In the genomic region with DNA sequence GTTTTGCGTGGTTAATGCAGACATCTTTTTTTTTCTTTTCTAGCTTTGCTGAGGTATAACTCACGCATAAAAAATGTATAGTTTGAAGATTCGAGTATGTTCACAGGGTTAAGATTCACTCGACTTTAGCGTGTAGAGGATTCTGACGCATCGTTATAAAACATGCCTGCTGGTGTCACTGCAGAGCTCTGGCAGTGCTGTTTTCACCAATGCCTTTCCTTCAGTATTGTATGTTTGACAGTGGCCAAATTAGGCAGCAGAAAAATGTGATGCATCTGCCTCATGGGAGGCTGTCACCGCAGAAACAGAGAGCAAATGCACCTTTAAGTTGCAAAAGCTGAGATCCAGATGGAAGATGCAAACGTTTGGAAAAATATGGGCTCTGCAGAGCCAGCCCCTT, we compare ENCODE assay signal across 9 cellular contexts. TPM values are rescaled to one million over a fixed set of nuclear protein-coding genes. Genes with fewer than 3 reads are reported as not detected.
DNase-seq lines count a peak whose midpoint lies in the region; ATAC-seq and TF ChIP-seq lines count a peak whose summit lies in the region.
"Had no signal": no experiment of that assay in that cellular context is flagged by ENCODE, and none has a peak within 500 bp of the region (broad histone marks: within the 10 kb centered on the region; RNA-seq: fewer than 3 reads in every experiment).

No MANE protein-coding gene starts in this region.

- peaks cover 32% of the 10 kb centered on the region for H3K27me3 Mint-ChIP-seq in activated CD8-positive, alpha-beta T cell treated with anti-CD3 and anti-CD28 coated beads, Interleukin-2, amount 10 ng/mL, durations not matched to agents 7 days and 5 days (ENCODE audit: low read depth)

- no peaks in the 10 kb centered on the region for H3K27me3 ChIP-seq in kidney epithelial cell (ENCODE audit: control insufficient read depth, insufficient read depth, low read length)

- H3K4me3 ChIP-seq in kidney epithelial cell (ENCODE audit: low read depth, low read length): no peak overlapping the region

- H3K9me3 Mint-ChIP-seq in activated CD8-positive, alpha-beta T cell treated with anti-CD3 and anti-CD28 coated beads, Interleukin-2, amount 10 ng/mL, durations not matched to agents 7 days and 5 days (ENCODE audit: insufficient read depth): peaks cover 6% of the 10 kb centered on the region

- H3K4me3 Mint-ChIP-seq in activated CD8-positive, alpha-beta T cell treated with anti-CD3 and anti-CD28 coated beads, Interleukin-2, amount 10 ng/mL, durations not matched to agents 7 days and 5 days: no peak overlapping the region

- no peaks in the 10 kb centered on the region for H3K36me3 Mint-ChIP-seq in activated CD8-positive, alpha-beta T cell treated with anti-CD3 and anti-CD28 coated beads, Interleukin-2, amount 10 ng/mL, durations not matched to agents 7 days and 5 days (ENCODE audit: low read depth)

- POLR2A ChIA-PET in activated CD8-positive, alpha-beta T cell treated with anti-CD3 and anti-CD28 coated beads, Interleukin-2, amount 10 ng/mL, durations not matched to agents 7 days and 5 days (lab: Charles Lee): interaction anchor here (0.6 kb wide), 1 partner anchor 11 kb away, joined by 3 read pairs; no protein-coding TSS in a partner anchor

- TF ChIP-seq CTCF in kidney epithelial cell (IDR thresholded peaks at IDR 0.05; ENCODE audit: insufficient read depth, low read length, poor library complexity, severe bottlenecking): peak; percentile 43

- H3K27ac Mint-ChIP-seq in activated CD8-positive, alpha-beta T cell treated with anti-CD3 and anti-CD28 coated beads, Interleukin-2, amount 10 ng/mL, durations not matched to agents 7 days and 5 days: no peak overlapping the region

- CTCF ChIA-PET in activated CD8-positive, alpha-beta T cell treated with anti-CD3 and anti-CD28 coated beads, Interleukin-2, amount 10 ng/mL, durations not matched to agents 7 days and 5 days (lab: Charles Lee): interaction anchor here (0.8 to 5.0 kb wide), 26 partner anchors 11 to 303 kb away, joined by 3 to 58 read pairs (median 4); no protein-coding TSS in a partner anchor

- H3K36me3 ChIP-seq in kidney epithelial cell (ENCODE audit: control insufficient read depth, insufficient read depth, low read length): no peaks in the 10 kb centered on the region

- ATAC-seq in activated CD8-positive, alpha-beta T cell treated with anti-CD3 and anti-CD28 coated beads, Interleukin-2, amount 10 ng/mL, durations not matched to agents 7 days and 5 days: peak; percentile 51
- ATAC-seq in HG03342 (IDR thresholded peaks at IDR 0.05; ENCODE audit: unreplicated experiment) (no peak), GM18498 (IDR thresholded peaks at IDR 0.05; ENCODE audit: unreplicated experiment) (no peak)

- H3K4me1 Mint-ChIP-seq in activated CD8-positive, alpha-beta T cell treated with anti-CD3 and anti-CD28 coated beads, Interleukin-2, amount 10 ng/mL, durations not matched to agents 7 days and 5 days (ENCODE audit: low read depth): no peaks in the 10 kb centered on the region

- DNase-seq in GM03348 (ENCODE audit: low spot score): peak; percentile 62
- peak; percentile 51 for DNase-seq in M059J (ENCODE audit: low read depth)
- peak; percentile 62 for DNase-seq in activated CD8-positive, alpha-beta T cell treated with anti-CD3 and anti-CD28 coated beads, Interleukin-2, amount 10 ng/mL, durations not matched to agents 7 days and 5 days
- DNase-seq in kidney epithelial cell (ENCODE audit: low read depth): no peak
- DNase-seq in DMS153 (lab: John Stamatoyannopoulos, UW): no peak
- DNase-seq in HK-2 (ENCODE audit: unreplicated experiment): no peak

RNA-seq across cellular contexts. Expression of gene SIRPB2, which starts 18.0 kb away (rescaled TPM):
- 0.07 TPM in 1 of 2 replicates, not detected in the other for total RNA-seq in M059J (2014; rRNA removed; shearing (Covaris generic))
- not detected for total RNA-seq in activated CD8-positive, alpha-beta T cell treated with anti-CD3 and anti-CD28 coated beads, Interleukin-2, amount 10 ng/mL, durations not matched to agents 7 days and 5 days
- total RNA-seq in kidney epithelial cell: not detected in 2 replicates
- total RNA-seq: T-helper 1 cell treated with Interleukin-12 subunit alpha and Interleukin-12 subunit beta and Interleukin-4 antibody, amounts not matched to agents 30 ng/mL and 1 ng/mL, for 36 hours had no signal

RNA-seq across cellular contexts. Expression of gene NSFL1C, which starts 42.6 kb away (rescaled TPM):
- total RNA-seq in M059J (2014; rRNA removed; shearing (Covaris generic)): 69.2 and 85.5 TPM in 2 replicates
- 10 to 100 TPM; 60.5 to 67.8 TPM for total RNA-seq in activated CD8-positive, alpha-beta T cell treated with anti-CD3 and anti-CD28 coated beads, Interleukin-2, amount 10 ng/mL, durations not matched to agents 7 days and 5 days
- 58.3 and 58.9 TPM in 2 replicates for total RNA-seq in kidney epithelial cell

RNA-seq across cellular contexts. Expression of gene SIRPD, which starts 48.3 kb away (rescaled TPM):
- not detected in 2 replicates for total RNA-seq in M059J (2014; rRNA removed; shearing (Covaris generic))
- under 1 TPM in 1 of 2 experiments, not detected in 1; 0.23 TPM for total RNA-seq in activated CD8-positive, alpha-beta T cell treated with anti-CD3 and anti-CD28 coated beads, Interleukin-2, amount 10 ng/mL, durations not matched to agents 7 days and 5 days
- not detected in 2 replicates for total RNA-seq in kidney epithelial cell

Comparison
In these comparisons a context has a peak if more than half of its experiments do, and no peak if none do; other contexts are left out.
1. DNase-seq: peak in GM03348 (single experiment), M059J (single experiment) and activated CD8-positive, alpha-beta T cell treated with anti-CD3 and anti-CD28 coated beads, Interleukin-2, amount 10 ng/mL, durations not matched to agents 7 days and 5 days (single experiment); none in kidney epithelial cell (single experiment), DMS153 (single experiment) and HK-2 (single experiment).